15 cellular contexts compared by ENCODE assay signal in the genomic region with DNA sequence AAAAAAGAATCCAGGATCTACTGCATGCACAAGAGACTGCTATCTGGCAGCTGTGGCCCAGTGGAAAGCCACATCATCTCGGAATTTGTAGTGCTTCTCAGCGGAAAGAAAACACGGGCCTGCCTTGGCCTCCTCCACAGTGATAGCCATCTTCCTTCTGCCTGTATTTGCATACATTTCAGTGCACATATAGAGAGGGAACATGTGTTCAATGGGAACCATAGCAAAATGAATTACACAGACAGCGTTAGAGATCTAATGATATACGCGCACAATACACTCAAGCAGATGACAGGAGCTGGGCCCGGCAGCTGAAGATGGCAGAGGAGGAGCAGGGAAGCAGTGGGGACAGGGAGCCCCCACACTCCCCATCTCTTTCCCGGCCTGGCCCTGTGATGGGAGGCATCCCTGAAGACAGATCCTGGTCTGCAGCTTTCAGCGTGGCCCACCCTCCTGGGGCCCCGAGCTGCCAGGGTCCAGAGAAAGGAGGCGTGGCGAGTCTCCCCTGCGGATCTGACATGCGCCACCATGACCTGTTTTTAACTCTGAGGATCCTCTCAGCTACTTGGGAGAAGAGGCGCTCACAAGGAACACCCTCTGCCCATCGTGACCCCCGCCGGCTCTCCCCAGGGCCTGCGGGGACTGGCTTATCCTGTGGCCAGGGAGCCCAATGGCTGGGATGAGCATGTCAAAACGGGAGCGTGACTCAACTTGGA.
"Had no signal": no experiment of that assay in that cellular context is flagged by ENCODE, and none has a peak within 500 bp of the region (broad histone marks: within the 10 kb centered on the region; RNA-seq: fewer than 3 reads in every experiment).

No MANE protein-coding gene starts in this region.

- H3K27ac Mint-ChIP-seq: T-helper 2 cell treated with Interferon-gamma antibody and Interleukin-4, amounts not matched to agents 5 μg/mL and 100 μg/mL, for 36 hours had no signal

- H3K4me1 ChIP-seq: pancreas had no signal

- H3K27me3 Mint-ChIP-seq: dendritic cell treated with granulocyte-macrophage colony-stimulating factor and Interleukin-4, amounts not matched to agents 40 ng/mL and 50 ng/mL, for 4 days had no signal

- H3K9me3 ChIP-seq: heart left ventricle, pancreas had no signal

- H3K4me3 Mint-ChIP-seq: effector memory CD8-positive, alpha-beta T cell; T-helper 2 cell treated with Interferon-gamma antibody and Interleukin-4, amounts not matched to agents 5 μg/mL and 100 μg/mL, for 36 hours had no signal

- H3K4me3 ChIP-seq: heart left ventricle, lung, pancreas had no signal

- H3K36me3 ChIP-seq: pancreas had no signal

- ATAC-seq: effector memory CD8-positive, alpha-beta T cell had no signal

- H3K9me3 Mint-ChIP-seq: dendritic cell treated with granulocyte-macrophage colony-stimulating factor and Interleukin-4, amounts not matched to agents 40 ng/mL and 50 ng/mL, for 4 days; effector memory CD8-positive, alpha-beta T cell; T-helper 2 cell treated with Interferon-gamma antibody and Interleukin-4, amounts not matched to agents 5 μg/mL and 100 μg/mL, for 36 hours had no signal

- DNase-seq: activated naive CD4-positive, alpha-beta T cell treated with Interleukin-2 at 50 U/mL for 16 hours; activated T-cell treated with anti-CD3 and anti-CD28 coated beads for 4 hours; anterior cingulate cortex; effector memory CD8-positive, alpha-beta T cell; foreskin melanocyte; heart left ventricle; left cardiac atrium; midbrain; stimulated activated CD4-positive, alpha-beta T cell treated with anti-CD3 and anti-CD28 coated beads, Interleukin-12 subunit alpha, Interleukin-12 subunit beta, amount 100 ng/mL, for 4 hours; stimulated activated CD4-positive, alpha-beta T cell treated with anti-CD3 and anti-CD28 coated beads, Interleukin-2, amount 100 ng/mL, for 24 hours had no signal

- H3K27me3 ChIP-seq: heart left ventricle had no signal

- H3K27ac ChIP-seq: epithelial cell of prostate, heart left ventricle, pancreas had no signal
